In genomic region chr19:32224371-32225244, GRCh38 we compare ENCODE assay signal across 8 cellular contexts.
DNase-seq lines count a peak whose midpoint lies in the region; ATAC-seq, FAIRE-seq and TF ChIP-seq lines count a peak whose summit lies in the region.

No MANE protein-coding gene starts in this region.

- H3K4me3 ChIP-seq in AG04450 (ENCODE audit: low read depth, low read length) (no peak overlapping the region), WERI-Rb-1 (ENCODE audit: low read depth, low read length) (no peak overlapping the region), bronchial epithelial cell (ENCODE audit: low read depth, low read length) (peak overlapping the region; percentile 4), kidney epithelial cell (ENCODE audit: low read depth, low read length) (no peak overlapping the region)

- no peaks in the 10 kb centered on the region for H3K36me3 ChIP-seq in WERI-Rb-1
- no peaks in the 10 kb centered on the region for H3K36me3 ChIP-seq in bronchial epithelial cell (ENCODE audit: control insufficient read depth, insufficient read depth, low read length)
- H3K36me3 ChIP-seq in kidney epithelial cell (ENCODE audit: control insufficient read depth, insufficient read depth, low read length) = no peaks in the 10 kb centered on the region

- peak; percentile 62 for ATAC-seq in GM18498 (IDR thresholded peaks at IDR 0.05; ENCODE audit: unreplicated experiment)

- TF ChIP-seq CTCF in AG04450 (IDR thresholded peaks at IDR 0.05; ENCODE audit: low read depth, low read length) = peak; percentile 87
- peak; percentile 89 for TF ChIP-seq CTCF in WERI-Rb-1 (IDR thresholded peaks at IDR 0.05; ENCODE audit: low read depth, low read length)
- TF ChIP-seq CTCF in bronchial epithelial cell (IDR thresholded peaks at IDR 0.05; ENCODE audit: insufficient read depth, low read length, severe bottlenecking) = peak; percentile 92
- TF ChIP-seq CTCF in kidney epithelial cell (IDR thresholded peaks at IDR 0.05; ENCODE audit: insufficient read depth, low read length, poor library complexity, severe bottlenecking) = peak; percentile 67

- H3K27ac ChIP-seq in AG04450 (ENCODE audit: low read depth, low read length) (no peak overlapping the region), WERI-Rb-1 (no peak overlapping the region)

- DNase-seq in AG04450 (ENCODE audit: low read depth, low spot score) = no peak
- DNase-seq in KBM-7 = peak; percentile 51
- DNase-seq in WERI-Rb-1 = peak; percentile 47
- DNase-seq in bronchial epithelial cell (ENCODE audit: low read depth) = peak; percentile 10
- DNase-seq in kidney epithelial cell (ENCODE audit: low read depth) = no peak
- peak; percentile 45 to 60 for DNase-seq in stimulated activated CD4-positive, alpha-beta T cell treated with anti-CD3 and anti-CD28 coated beads, Interleukin-1b, Interleukin-23, amount 100 ng/mL, for 4 hours (ENCODE audit: low read depth in 2 of 2)
- DNase-seq in GOT3 (lab: John Stamatoyannopoulos, UW) = no peak

- H3K27me3 ChIP-seq in AG04450 (ENCODE audit: control insufficient read depth, insufficient read depth, low read length) = peaks cover 7% of the 10 kb centered on the region
- H3K27me3 ChIP-seq in WERI-Rb-1 (ENCODE audit: insufficient read depth, low read depth, severe bottlenecking) = no peaks in the 10 kb centered on the region
- H3K27me3 ChIP-seq in bronchial epithelial cell (ENCODE audit: control insufficient read depth, insufficient read depth, low read length) = peaks cover 5% of the 10 kb centered on the region
- H3K27me3 ChIP-seq in kidney epithelial cell (ENCODE audit: control insufficient read depth, insufficient read depth, low read length) = peaks cover 18% of the 10 kb centered on the region

- in situ Hi-C loops in KBM-7 (cut with MboI; ENCODE audit: low pct_unique_long_range_greater_than_20kb, low sequenced_read_pairs) = no loop called here

- CTCF ChIA-PET in AG04450 (lab: Charles Lee) = interaction anchor here (0.6 to 6.5 kb wide), 77 partner anchors 8 to 1772 kb away, joined by 3 to 121 read pairs (median 3); no protein-coding TSS in a partner anchor

- POLR2A ChIA-PET in AG04450 (lab: Yijun Ruan, JAX) = no interaction called here

- H3K9me3 ChIP-seq in AG04450 (ENCODE audit: control insufficient read depth, insufficient read depth, low read length) = no peaks in the 10 kb centered on the region; the same call in 1 of the 2 replicates
- H3K9me3 ChIP-seq in WERI-Rb-1 (ENCODE audit: severe bottlenecking) = no peaks in the 10 kb centered on the region

- FAIRE-seq in bronchial epithelial cell (lab: Jason Lieb, UNC) = no peak

Comparison
In these comparisons a context has a peak if more than half of its experiments do, and no peak if none do; other contexts are left out.
1. DNase-seq: peak in KBM-7 (single experiment), WERI-Rb-1 (single experiment), bronchial epithelial cell (single experiment) and stimulated activated CD4-positive, alpha-beta T cell treated with anti-CD3 and anti-CD28 coated beads, Interleukin-1b, Interleukin-23, amount 100 ng/mL, for 4 hours (2 of 2); none in AG04450 (single experiment), kidney epithelial cell (single experiment) and GOT3 (single experiment).
2. Peak in every context shown above with its lines, with median percentiles within 50 percentile points of each other: CTCF ChIP-seq.